ENCODE assay signal across 14 cellular contexts in genomic region chr9:114484215-114484853, GRCh38. TPM values are rescaled to one million over a fixed set of nuclear protein-coding genes. Genes with fewer than 3 reads are reported as not detected.
DNase-seq lines count a peak whose midpoint lies in the region; ATAC-seq lines count a peak whose summit lies in the region.
"Had no signal": no experiment of that assay in that cellular context is flagged by ENCODE, and none has a peak within 500 bp of the region (broad histone marks: within the 10 kb centered on the region; RNA-seq: fewer than 3 reads in every experiment).

No MANE protein-coding gene starts in this region.

- H3K4ac ChIP-seq in neuronal stem cell (ENCODE audit: low read length), result no peak overlapping the region

- no peaks in the 10 kb centered on the region for H3K27me3 Mint-ChIP-seq in stimulated activated naive CD8-positive, alpha-beta T cell treated with anti-CD3 and anti-CD28 coated beads, Interleukin-15, Interleukin-2, amounts not matched to agents 100 ng/mL and 50 ng/mL, for 24 hours
- H3K27me3 Mint-ChIP-seq in activated CD4-positive, alpha-beta memory T cell treated with anti-CD3 and anti-CD28 coated beads for 36 hours, result no peaks in the 10 kb centered on the region

- peaks cover 2 to 4% of the 10 kb centered on the region in 2 donors for H3K4me1 ChIP-seq in neuronal stem cell (ENCODE audit: control insufficient read depth in 2 of 2, insufficient read depth in 1 of 2, low read depth in 1 of 2, low read length in 2 of 2)
- H3K4me1 ChIP-seq: prostate gland had no signal

- H3K9me3 Mint-ChIP-seq in stimulated activated naive CD8-positive, alpha-beta T cell treated with anti-CD3 and anti-CD28 coated beads, Interleukin-15, Interleukin-2, amounts not matched to agents 100 ng/mL and 50 ng/mL, for 24 hours, result no peaks in the 10 kb centered on the region
- no peaks in the 10 kb centered on the region for H3K9me3 Mint-ChIP-seq in activated CD4-positive, alpha-beta memory T cell treated with anti-CD3 and anti-CD28 coated beads for 36 hours

- no peak overlapping the region for H3K23ac ChIP-seq in neuronal stem cell (ENCODE audit: low read depth, low read length, poor library complexity)

- H2BK120ac ChIP-seq in neuronal stem cell (ENCODE audit: low read depth, low read length), result no peak overlapping the region

- no peaks in the 10 kb centered on the region for H3K36me3 Mint-ChIP-seq in stimulated activated naive CD8-positive, alpha-beta T cell treated with anti-CD3 and anti-CD28 coated beads, Interleukin-15, Interleukin-2, amounts not matched to agents 100 ng/mL and 50 ng/mL, for 24 hours (ENCODE audit: low read depth)
- H3K36me3 Mint-ChIP-seq in activated CD4-positive, alpha-beta memory T cell treated with anti-CD3 and anti-CD28 coated beads for 36 hours, result no peaks in the 10 kb centered on the region

- H3K9me3 ChIP-seq in neuronal stem cell (replicated peaks in 1 of 2; ENCODE audit: control insufficient read depth in 2 of 2, insufficient read depth in 1 of 2, low read depth in 1 of 2, low read length in 2 of 2), result no peaks in the 10 kb centered on the region
- H3K9me3 ChIP-seq: prostate gland had no signal

- H2BK12ac ChIP-seq in neuronal stem cell (ENCODE audit: low read length), result no peak overlapping the region

- no peak overlapping the region for H3K27ac ChIP-seq in neuronal stem cell (replicated peaks; ENCODE audit: low read length)
- H3K27ac ChIP-seq: C4-2B, KMS-11, prostate gland had no signal

- H2BK15ac ChIP-seq in neuronal stem cell (ENCODE audit: low read length), result no peak overlapping the region

- intact Hi-C loops in activated CD4-positive, alpha-beta memory T cell treated with anti-CD3 and anti-CD28 coated beads for 36 hours (cut with micrococcal nuclease), result loop anchor here (10.0 kb wide), 4 partner anchors 140 to 720 kb away; no protein-coding TSS in a partner anchor

- no peak overlapping the region for H3K9ac ChIP-seq in neuronal stem cell (ENCODE audit: low read depth, low read length, poor library complexity)
- H3K9ac ChIP-seq: KMS-11 had no signal

- in situ Hi-C loops in ACHN (cut with HindIII; ENCODE audit: low pct_ligation_motif_present, low pct_unique_long_range_greater_than_20kb, low sequenced_read_pairs), result no loop called here

- POLR2A ChIA-PET in activated CD4-positive, alpha-beta memory T cell treated with anti-CD3 and anti-CD28 coated beads for 36 hours (lab: Charles Lee), result interaction anchor here (0.9 to 2.1 kb wide), 4 partner anchors 13 to 103 kb away, joined by 3 to 8 read pairs (median 3); partner anchors contain the start of genes AKNA, ATP6V1G1 and WHRN

- H2AFZ ChIP-seq in neuronal stem cell (ENCODE audit: low read length), result no peak overlapping the region

- WGBS in neuronal stem cell (ENCODE audit: extremely low coverage in 2 of 2, insufficient read length in 2 of 2, insufficient replicate concordance in 1 of 2), 2 donors, result no CpG with 5 or more reads among the region's 9 CpGs

- no peak overlapping the region for H3K14ac ChIP-seq in neuronal stem cell (ENCODE audit: low read length)

- H4K91ac ChIP-seq in neuronal stem cell (ENCODE audit: low read depth, low read length, poor library complexity), result no peak overlapping the region

- no peak overlapping the region for H3K4me2 ChIP-seq in neuronal stem cell (ENCODE audit: insufficient read depth, low read length, poor library complexity, severe bottlenecking)
- H3K4me2 ChIP-seq: KMS-11 had no signal

- H3K18ac ChIP-seq in neuronal stem cell (ENCODE audit: low read length), result no peak overlapping the region

- no peak for DNase-seq in stimulated activated naive CD8-positive, alpha-beta T cell treated with anti-CD3 and anti-CD28 coated beads, Interleukin-15, Interleukin-2, amounts not matched to agents 100 U/mL and 50 U/mL, for 24 hours
- DNase-seq in activated CD4-positive, alpha-beta memory T cell treated with anti-CD3 and anti-CD28 coated beads for 36 hours, result peak; percentile 50
- no peak for DNase-seq in ACHN
- no peak for DNase-seq in neuronal stem cell (ENCODE audit: low spot score)
- DNase-seq in DMS79 (lab: John Stamatoyannopoulos, UW), result no peak
- DNase-seq: anterior cingulate cortex, GDM1, NCI-H2081 had no signal

- peaks cover 59% of the 10 kb centered on the region for H3K4me1 Mint-ChIP-seq in stimulated activated naive CD8-positive, alpha-beta T cell treated with anti-CD3 and anti-CD28 coated beads, Interleukin-15, Interleukin-2, amounts not matched to agents 100 ng/mL and 50 ng/mL, for 24 hours (ENCODE audit: low read depth)
- peaks cover 33% of the 10 kb centered on the region for H3K4me1 Mint-ChIP-seq in activated CD4-positive, alpha-beta memory T cell treated with anti-CD3 and anti-CD28 coated beads for 36 hours (ENCODE audit: low read depth)

- H3K79me1 ChIP-seq in neuronal stem cell (ENCODE audit: low read depth, low read length), result peaks cover 2% of the 10 kb centered on the region

- H2BK5ac ChIP-seq in neuronal stem cell (ENCODE audit: low read length), result no peak overlapping the region

- H3K27me3 ChIP-seq in neuronal stem cell (ENCODE audit: control insufficient read depth in 3 of 3, insufficient read depth in 3 of 3, low read depth in 1 of 3, low read length in 3 of 3), result no peaks in the 10 kb centered on the region

- H3K27ac Mint-ChIP-seq in stimulated activated naive CD8-positive, alpha-beta T cell treated with anti-CD3 and anti-CD28 coated beads, Interleukin-15, Interleukin-2, amounts not matched to agents 100 ng/mL and 50 ng/mL, for 24 hours, result peak overlapping the region; percentile 90
- H3K27ac Mint-ChIP-seq in activated CD4-positive, alpha-beta memory T cell treated with anti-CD3 and anti-CD28 coated beads for 36 hours, result peak overlapping the region; percentile 81

- H2AK5ac ChIP-seq in neuronal stem cell (ENCODE audit: low read depth, low read length), result no peak overlapping the region

- H4K8ac ChIP-seq in neuronal stem cell (ENCODE audit: low read depth, low read length), result no peak overlapping the region

- ATAC-seq in stimulated activated naive CD8-positive, alpha-beta T cell treated with anti-CD3 and anti-CD28 coated beads, Interleukin-15, Interleukin-2, amounts not matched to agents 100 U/mL and 50 U/mL, for 24 hours, result no peak
- ATAC-seq in HG02610 (IDR thresholded peaks at IDR 0.05; ENCODE audit: unreplicated experiment) (peak; percentile 19), HG02885 (IDR thresholded peaks at IDR 0.05; ENCODE audit: poor library complexity, unreplicated experiment) (no peak)

- peaks cover 0 to 3% of the 10 kb centered on the region in 2 donors for H3K36me3 ChIP-seq in neuronal stem cell (replicated peaks in 1 of 2; ENCODE audit: control insufficient read depth in 2 of 2, insufficient read depth in 2 of 2, low read length in 2 of 2)
- H3K36me3 ChIP-seq: prostate gland had no signal

- H3K4me3 Mint-ChIP-seq in stimulated activated naive CD8-positive, alpha-beta T cell treated with anti-CD3 and anti-CD28 coated beads, Interleukin-15, Interleukin-2, amounts not matched to agents 100 ng/mL and 50 ng/mL, for 24 hours, result peak overlapping the region; percentile 44
- H3K4me3 Mint-ChIP-seq in activated CD4-positive, alpha-beta memory T cell treated with anti-CD3 and anti-CD28 coated beads for 36 hours, result no peak overlapping the region

- H3K4me3 ChIP-seq in neuronal stem cell (ENCODE audit: low read length in 2 of 2), result no peak overlapping the region
- H3K4me3 ChIP-seq: prostate gland had no signal

- CTCF ChIA-PET in activated CD4-positive, alpha-beta memory T cell treated with anti-CD3 and anti-CD28 coated beads for 36 hours (lab: Charles Lee), result interaction anchor here (1.0 to 6.5 kb wide), 6 partner anchors 11 to 169 kb away, joined by 3 to 109 read pairs (median 10); partner anchors contain the start of gene WHRN

RNA-seq across cellular contexts. Expression of gene WHRN, which starts 20.9 kb away (rescaled TPM):
- 1 to 10 TPM; 2.8 to 4.4 TPM for total RNA-seq in activated CD4-positive, alpha-beta memory T cell treated with anti-CD3 and anti-CD28 coated beads for 36 hours
- 13.8 TPM for polyA plus RNA-seq in neuronal stem cell (2013, experiment 1 of 2)
- polyA plus RNA-seq in neuronal stem cell (2013, experiment 2 of 2), result 14.4 TPM
